14 cellular contexts compared by ENCODE assay signal in the genomic region with DNA sequence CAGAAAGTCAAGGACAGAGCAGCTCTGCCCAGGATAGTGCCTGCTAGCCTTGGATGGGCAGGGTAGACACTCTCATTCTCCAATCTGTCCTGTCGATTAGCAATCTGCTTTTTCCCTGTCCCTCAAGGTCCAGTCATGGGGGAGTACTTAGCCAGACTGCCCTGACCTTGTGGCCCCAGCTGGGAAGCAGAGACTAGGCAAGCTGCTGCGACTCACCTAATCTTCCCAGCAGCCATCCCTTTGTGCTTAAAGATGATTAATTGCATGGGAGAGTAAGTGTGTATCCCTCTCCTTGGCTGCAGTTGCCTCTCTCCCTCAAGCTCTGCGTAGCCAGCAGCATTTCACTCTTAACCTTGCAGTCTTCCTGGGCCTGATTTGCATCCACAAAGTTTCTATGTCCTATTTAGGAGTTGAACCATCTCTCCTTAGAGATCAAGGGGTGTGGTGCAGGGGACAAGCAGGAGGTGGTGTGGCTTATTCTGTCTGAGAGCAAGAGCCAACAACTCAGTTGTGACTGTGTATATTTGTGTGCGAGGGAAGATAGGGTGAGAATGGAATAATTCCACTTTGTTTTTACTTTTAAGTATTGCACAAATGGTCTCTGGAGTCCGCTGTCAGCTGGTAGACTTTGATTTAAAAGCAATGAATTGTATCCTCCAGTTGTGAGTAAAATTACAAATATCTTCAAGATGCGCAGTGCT.
"Had no signal": no experiment of that assay in that cellular context is flagged by ENCODE, and none has a peak within 500 bp of the region (broad histone marks: within the 10 kb centered on the region; RNA-seq: fewer than 3 reads in every experiment).

No MANE protein-coding gene starts in this region.

- H3K36me3 ChIP-seq: esophagus muscularis mucosa, ovary had no signal

- ATAC-seq: activated CD8-positive, alpha-beta memory T cell treated with anti-CD3 and anti-CD28 coated beads, Interleukin-2, amount 10 ng/mL, durations not matched to agents 7 days and 5 days; stimulated activated effector memory CD8-positive, alpha-beta T cell treated with anti-CD3 and anti-CD28 coated beads, Interleukin-12 subunit alpha, Interleukin-12 subunit beta, amount 100 ng/mL, for 72 hours had no signal

- DNase-seq: activated CD4-positive, alpha-beta T cell treated with anti-CD3 and anti-CD28 coated beads for 1 hour; activated CD4-positive, alpha-beta T cell treated with anti-CD3 and anti-CD28 coated beads, Interleukin-2, amount 50 U/mL, for 48 hours; activated CD8-positive, alpha-beta memory T cell treated with anti-CD3 and anti-CD28 coated beads, Interleukin-2, amount 10 ng/mL, durations not matched to agents 7 days and 5 days; activated effector memory CD4-positive, alpha-beta T cell treated with Interleukin-2 at 50 U/mL for 16 hours; activated T-cell treated with anti-CD3 and anti-CD28 coated beads, Interleukin-2, amount 50 U/mL, for 24 hours; dorsolateral prefrontal cortex; foreskin melanocyte; kidney; substantia nigra; T-helper 9 cell; trophoblast cell had no signal

- H3K27ac ChIP-seq: dorsolateral prefrontal cortex, esophagus muscularis mucosa, ovary had no signal

- H3K4me3 ChIP-seq: dorsolateral prefrontal cortex, esophagus muscularis mucosa, ovary had no signal

- H3K27me3 ChIP-seq: dorsolateral prefrontal cortex, esophagus muscularis mucosa, ovary had no signal

- H3K9me3 ChIP-seq: esophagus muscularis mucosa, ovary had no signal
